ENCODE assay signal across 21 cellular contexts in genomic region chr20:21933526-21933925, GRCh38.
"Had no signal": no experiment of that assay in that cellular context is flagged by ENCODE, and none has a peak within 500 bp of the region (broad histone marks: within the 10 kb centered on the region; RNA-seq: fewer than 3 reads in every experiment).

No MANE protein-coding gene starts in this region.

- H3K27me3 ChIP-seq: MG63, SJSA1 had no signal

- DNase-seq: MG63, NCI-H1048, NCI-H1105, NCI-H1417, NCI-H1436 treated with DMSO at 0.1 percent for 48 hours, NCI-H1694, NCI-H187 treated with DMSO at 0.1 percent for 48 hours, NCI-H2029 treated with DMSO at 0.1 percent for 48 hours, NCI-H2171 treated with DMSO at 0.1 percent for 48 hours, NCI-H345, NCI-H446 treated with DMSO at 0.1 percent for 48 hours, NCI-H510A treated with DMSO at 0.1 percent for 48 hours, NCI-H526, NCI-H748 treated with DMSO at 0.1 percent for 48 hours, PC-3, SHP77 had no signal

- ATAC-seq: K562, Panc1, PC-3 had no signal

- H3K4me1 ChIP-seq: SJSA1 had no signal

- H3K36me3 ChIP-seq: MG63, SJSA1 had no signal

- H3K4me3 ChIP-seq: K562, MG63, SJSA1, SK-N-MC had no signal

- H3K9me3 ChIP-seq: MG63 had no signal

- FAIRE-seq: K562 had no signal

- H3K27ac ChIP-seq: RWPE1, SJSA1, SK-N-MC had no signal
